ENCODE assay signal across 20 cellular contexts in the genomic region with DNA sequence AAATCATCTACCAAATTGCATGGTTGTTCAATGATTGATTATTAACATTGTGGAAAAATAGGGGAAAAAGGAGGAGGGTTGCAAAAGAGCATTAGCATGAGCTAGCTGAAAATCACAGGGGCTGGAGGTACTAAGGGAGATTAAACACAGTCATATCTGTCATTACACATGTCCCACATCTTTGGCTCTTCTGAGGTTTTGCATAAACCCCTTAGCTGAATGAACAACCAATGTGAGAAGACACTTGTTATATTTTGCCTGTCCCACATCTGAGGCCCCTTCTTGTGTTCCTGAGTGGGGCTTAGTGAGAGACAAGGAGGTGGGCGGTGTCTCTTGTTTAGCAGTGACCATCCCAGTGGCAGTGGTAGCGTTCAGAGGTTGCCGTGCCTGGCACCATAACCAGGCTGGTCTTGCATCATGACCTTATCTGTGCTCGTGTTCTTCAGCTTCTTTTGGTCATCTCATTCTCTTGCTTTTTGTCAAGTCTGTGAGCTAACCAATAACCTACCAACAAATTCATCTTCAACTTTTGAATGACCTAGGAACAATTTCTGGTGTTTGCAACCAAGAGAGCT.
DNase-seq lines count a peak whose midpoint lies in the region; ATAC-seq and TF ChIP-seq lines count a peak whose summit lies in the region.
"Had no signal": no experiment of that assay in that cellular context is flagged by ENCODE, and none has a peak within 500 bp of the region (broad histone marks: within the 10 kb centered on the region; RNA-seq: fewer than 3 reads in every experiment).

No MANE protein-coding gene starts in this region.

- WGBS in tibial nerve, 2 donors: 80 to 84% methylated on average over 4 of the region's 4 CpGs

- no peaks in the 10 kb centered on the region for H3K4me1 ChIP-seq in tibial nerve
- H3K4me1 ChIP-seq: parathyroid adenoma had no signal

- DNase-seq in GM10266 (ENCODE audit: extremely low spot score): peak; percentile 8
- DNase-seq in amygdala (lab: John Stamatoyannopoulos, UW): no peak
- DNase-seq in HFFc6: no peak
- DNase-seq in tibial nerve (ENCODE audit: low spot score in 2 of 2): no peak
- DNase-seq in T-helper 9 cell: no peak
- DNase-seq: ACHN; activated CD4-positive, alpha-beta T cell treated with anti-CD3 and anti-CD28 coated beads for 1 hour; activated T-cell treated with anti-CD3 and anti-CD28 coated beads, Interleukin-2, amount 50 U/mL, for 48 hours; cortex of kidney; GDM1; glutamatergic neuron; NCI-H2029; NCI-H748 treated with DMSO at 0.1 percent for 48 hours; stimulated activated CD4-positive, alpha-beta T cell treated with anti-CD3 and anti-CD28 coated beads, Interleukin-12 subunit alpha, Interleukin-12 subunit beta, amount 100 ng/mL, for 4 hours; T-helper 17 cell had no signal

- H3K27me3 Mint-ChIP-seq in HFFc6 (ENCODE audit: insufficient read depth): no peaks in the 10 kb centered on the region; the same call in 1 of the 2 replicates
- H3K27me3 Mint-ChIP-seq: T-helper 17 cell had no signal

- H3K4me1 Mint-ChIP-seq in HFFc6 (ENCODE audit: low read depth): peaks cover 20% of the 10 kb centered on the region

- H3K4me3 Mint-ChIP-seq in HFFc6: no peak overlapping the region
- H3K4me3 Mint-ChIP-seq: T-helper 17 cell had no signal

- no peaks in the 10 kb centered on the region for H3K27me3 ChIP-seq in tibial nerve

- H3K27ac ChIP-seq in tibial nerve: no peak overlapping the region
- H3K27ac ChIP-seq: parathyroid adenoma, RWPE1 had no signal

- no peak for TF ChIP-seq EP300 in tibial nerve (IDR thresholded peaks at IDR 0.05)

- no peaks in the 10 kb centered on the region for H3K36me3 ChIP-seq in tibial nerve

- no peak for TF ChIP-seq POLR2A in tibial nerve (IDR thresholded peaks at IDR 0.05)

- H3K4me3 ChIP-seq in tibial nerve: no peak overlapping the region

- H3K9me3 ChIP-seq in tibial nerve: no peaks in the 10 kb centered on the region

- no peaks in the 10 kb centered on the region for H3K36me3 Mint-ChIP-seq in HFFc6 (ENCODE audit: low read depth)

- ATAC-seq in GM19023 (IDR thresholded peaks at IDR 0.05; ENCODE audit: unreplicated experiment) (peak; percentile 73), HG02678 (IDR thresholded peaks at IDR 0.05; ENCODE audit: unreplicated experiment) (peak; percentile 82), HG03460 (IDR thresholded peaks at IDR 0.05; ENCODE audit: unreplicated experiment) (peak; percentile 82)
- ATAC-seq: T-helper 17 cell had no signal

- TF ChIP-seq CTCF in GM10266 (IDR thresholded peaks at IDR 0.05; ENCODE audit: control insufficient read depth, insufficient read depth, low read depth, missing control alignments): no peak
- TF ChIP-seq CTCF in HFFc6 (IDR thresholded peaks at IDR 0.05): no peak
- no peak for TF ChIP-seq CTCF in tibial nerve (IDR thresholded peaks at IDR 0.05)

- no peak overlapping the region for H3K27ac Mint-ChIP-seq in HFFc6
- H3K27ac Mint-ChIP-seq: T-helper 17 cell had no signal

- H3K9me3 Mint-ChIP-seq in HFFc6: no peaks in the 10 kb centered on the region
